In genomic region chr12:47775100-47775911, GRCh38 we compare ENCODE assay signal across 8 cellular contexts. TPM values are rescaled to one million over a fixed set of nuclear protein-coding genes. Genes with fewer than 3 reads are reported as not detected.
DNase-seq lines count a peak whose midpoint lies in the region; ATAC-seq and TF ChIP-seq lines count a peak whose summit lies in the region.
"Had no signal": no experiment of that assay in that cellular context is flagged by ENCODE, and none has a peak within 500 bp of the region (broad histone marks: within the 10 kb centered on the region; RNA-seq: fewer than 3 reads in every experiment).

No MANE protein-coding gene starts in this region.

- H3K27ac ChIP-seq in HEK293 (ENCODE audit: extremely low read depth, low read depth, low read length) (no peak overlapping the region), spleen (peak overlapping the region in 7 of 8 donors; percentile 30 to 93 (median 90))

- no peak for ATAC-seq in HG02763 (IDR thresholded peaks at IDR 0.05; ENCODE audit: unreplicated experiment)

- CTCF ChIA-PET in HEK293 (lab: Yijun Ruan, JAX) = interaction anchor here (0.7 to 19.6 kb wide), 9 partner anchors 7 to 1019 kb away, joined by 3 to 784 read pairs (median 10); no protein-coding TSS in a partner anchor

- DNase-seq in SKM-1 (lab: John Stamatoyannopoulos, UW; ENCODE audit: unreplicated experiment) = peak; percentile 16
- peak; percentile 84 for DNase-seq in globus pallidus (ENCODE audit: low spot score)
- peak; percentile 75 for DNase-seq in spleen
- no peak for DNase-seq in G401 (ENCODE audit: low spot score)
- no peak for DNase-seq in LoVo (ENCODE audit: low spot score)
- DNase-seq: activated gamma-delta T cell had no signal

- H3K4me3 ChIP-seq in HEK293 (ENCODE audit: low read depth, low read length) = no peak overlapping the region
- H3K4me3 ChIP-seq in spleen = peak overlapping the region in 1 of 8 donors; percentile 98

- no peaks in the 10 kb centered on the region for H3K36me3 ChIP-seq in HEK293 (ENCODE audit: control insufficient read depth in 2 of 2, insufficient read depth in 1 of 2, low read length in 2 of 2)
- H3K36me3 ChIP-seq in spleen = peaks cover 0 to 5% (median 0%) of the 10 kb centered on the region in 6 donors

- H3K9me3 ChIP-seq in HEK293 (ENCODE audit: control insufficient read depth, insufficient read depth, low read depth, low read length) (no peaks in the 10 kb centered on the region), spleen (no peaks in the 10 kb centered on the region)

- 51 to 80% (median 60%) methylated on average over 9 to 10 of the region's 10 CpGs for WGBS in spleen, 5 donors

- TF ChIP-seq POLR2A in spleen (IDR thresholded peaks at IDR 0.05) = no peak

- in situ Hi-C loops in G401 (cut with HindIII; ENCODE audit: low sequenced_read_pairs) = no loop called here

- POLR2A ChIA-PET in HEK293 (lab: Yijun Ruan, JAX) = interaction anchor here (1.4 kb wide), 1 partner anchor 33 kb away, joined by 4 read pairs; no protein-coding TSS in a partner anchor

- TF ChIP-seq CTCF in HEK293 (tag by site-specific recombination; IDR thresholded peaks at IDR 0.05) (no peak), spleen (IDR thresholded peaks at IDR 0.05 in 8 of 11, conservative IDR thresholded peaks at IDR 0.05 in 3 of 11) (no peak)

- H3K27me3 ChIP-seq in spleen (replicated peaks in 1 of 7) = no peaks in the 10 kb centered on the region

- no peaks in the 10 kb centered on the region; the same call in 1 of the 2 replicates for H3K4me1 ChIP-seq in HEK293 (ENCODE audit: control insufficient read depth, insufficient read depth, low read length)
- H3K4me1 ChIP-seq in spleen = peaks cover 30 to 88% (median 78%) of the 10 kb centered on the region in 6 donors

- intact Hi-C loops in spleen (cut with DNase I; ENCODE audit: low total_unique reads) = no loop called here

TF ChIP-seq in HEK293, 187 proteins besides CTCF, POLR2A, EP300 and RAD21:
- TF ChIP-seq ZBTB17 (tag by site-specific recombination; IDR thresholded peaks at IDR 0.05) = 0 out of 2 replicates have a peak, but pooled peaks have one; percentile 29
- no peak for TF ChIP-seq ZNF175 (tag by site-specific recombination; IDR thresholded peaks at IDR 0.05)
- 0 out of 2 replicates have a peak, but pooled peaks have one; percentile 30 for TF ChIP-seq SP7 (tag by site-specific recombination; IDR thresholded peaks at IDR 0.05)
- peak; percentile 16; the same call in 1 of the 2 replicates for TF ChIP-seq ZNF600 (tag by site-specific recombination; IDR thresholded peaks at IDR 0.05)

RNA-seq across cellular contexts. Expression of gene SLC48A1, which starts 2.3 kb away (rescaled TPM):
- 10 to 100 TPM; 20.2 to 66.4 (median 42.3) TPM for total RNA-seq in spleen
- 10 to 100 TPM in 1 of 3 donors, 1 to 10 TPM in 2; 8.4 to 24.1 (median 9.5) TPM for polyA plus RNA-seq in spleen
- 32.3 and 34.4 TPM in 2 replicates for total RNA-seq in G401 (2014; rRNA removed; shearing (Covaris generic))

RNA-seq across cellular contexts. Expression of gene RAPGEF3, which starts 16.6 kb away (rescaled TPM):
- 10 to 100 TPM; 50.6 to 84.3 (median 57.8) TPM for total RNA-seq in spleen
- 100 to 1,000 TPM in 1 of 3 donors, 10 to 100 TPM in 2; 21.4 to 116 (median 64.3) TPM for polyA plus RNA-seq in spleen
- 6.1 and 9.0 TPM in 2 replicates for total RNA-seq in G401 (2014; rRNA removed; shearing (Covaris generic))

RNA-seq across cellular contexts. Expression of gene HDAC7, which starts 44.4 kb away (rescaled TPM):
- 100 to 1,000 TPM in 5 of 7 donors, 10 to 100 TPM in 2; 74.9 to 158 (median 132) TPM for total RNA-seq in spleen
- 10 to 100 TPM; 39.6 to 76.7 (median 52.2) TPM for polyA plus RNA-seq in spleen
- total RNA-seq in G401 (2014; rRNA removed; shearing (Covaris generic)) = 26.8 and 46.8 TPM in 2 replicates

RNA-seq across cellular contexts. Expression of gene ENDOU, which starts 50.0 kb away (rescaled TPM):
- under 1 TPM in 3 of 7 donors, not detected in 4; 0.32 to 0.92 (median 0.70) TPM for total RNA-seq in spleen
- under 1 TPM; 0.05 to 0.16 (median 0.13) TPM for polyA plus RNA-seq in spleen
- 1.9 TPM in 1 of 2 replicates, not detected in the other for total RNA-seq in G401 (2014; rRNA removed; shearing (Covaris generic))

Comparison
In these comparisons a context has a peak if more than half of its experiments do, and no peak if none do; other contexts are left out.
1. DNase-seq: peak in SKM-1 (single experiment), globus pallidus (single experiment) and spleen (single experiment); none in G401 (single experiment) and LoVo (single experiment).